23 cellular contexts compared by ENCODE assay signal in the genomic region with DNA sequence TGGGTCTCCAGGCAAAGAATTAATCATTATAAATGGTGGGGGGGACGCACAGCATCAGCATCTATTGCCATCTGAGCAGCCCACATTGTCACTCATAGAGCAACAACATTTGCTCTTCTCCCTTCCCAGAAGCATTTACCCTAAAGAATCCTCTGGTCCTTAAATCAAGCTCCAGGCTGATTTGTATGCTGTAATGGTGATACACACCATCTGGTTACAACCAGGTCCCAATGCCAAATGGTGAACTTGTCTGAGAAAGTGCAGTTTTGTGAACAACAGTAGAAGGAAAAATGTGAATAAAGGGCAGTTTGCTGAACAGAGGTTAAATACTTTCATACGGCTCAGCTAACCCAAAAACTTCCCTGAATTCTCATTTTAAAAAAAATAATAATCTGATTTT.
"Had no signal": no experiment of that assay in that cellular context is flagged by ENCODE, and none has a peak within 500 bp of the region (broad histone marks: within the 10 kb centered on the region; RNA-seq: fewer than 3 reads in every experiment).

No MANE protein-coding gene starts in this region.

- H3K4me1 ChIP-seq: foreskin keratinocyte, gastroesophageal sphincter, heart left ventricle, left lung, neural progenitor cell, parathyroid adenoma, tibial artery had no signal

- H3K36me3 ChIP-seq: esophagus squamous epithelium, gastroesophageal sphincter, heart left ventricle, left lung, neural progenitor cell, spleen, tibial artery had no signal

- H3K4me3 ChIP-seq: esophagus squamous epithelium, gastroesophageal sphincter, heart left ventricle, hepatocyte, left lung, mucosa of descending colon, neural progenitor cell, skin epidermis, spleen, testis, tibial artery had no signal

- H3K27ac ChIP-seq: esophagus squamous epithelium, foreskin keratinocyte, hepatocyte, left lung, neural progenitor cell, parathyroid adenoma, skin epidermis, tibial artery had no signal

- DNase-seq: cortex of kidney; effector memory CD8-positive, alpha-beta T cell; erythroblast; esophagus squamous epithelium; foreskin keratinocyte; heart left ventricle; kidney; left lung; mesenchymal stem cell; mucosa of descending colon; naive B cell; right cardiac atrium; spleen; stimulated activated CD4-positive, alpha-beta T cell treated with anti-CD3 and anti-CD28 coated beads, Interleukin-4, amount 100 ng/mL, for 4 hours; stimulated activated naive CD8-positive, alpha-beta T cell treated with anti-CD3 and anti-CD28 coated beads, Interleukin-15, Interleukin-2, amounts not matched to agents 100 U/mL and 50 U/mL, for 24 hours; substantia nigra; testis had no signal

- H3K27me3 ChIP-seq: esophagus squamous epithelium, foreskin keratinocyte, gastroesophageal sphincter, heart left ventricle, hepatocyte, left lung, spleen, testis, tibial artery had no signal

- H3K9me3 ChIP-seq: esophagus squamous epithelium, gastroesophageal sphincter, heart left ventricle, left lung, mucosa of descending colon, spleen, testis, tibial artery had no signal
